In genomic region chr22:20533095-20533878, GRCh38 we compare ENCODE assay signal across 1 cellular context.
TF ChIP-seq lines count a peak whose summit lies in the region.

No MANE protein-coding gene starts in this region.

TF ChIP-seq in H1, 55 proteins besides CTCF, POLR2A, EP300 and RAD21:
- TF ChIP-seq EZH2 (IDR thresholded peaks at IDR 0.05; ENCODE audit: low read depth, low read length, severe bottlenecking) (no peak), NRF1 (IDR thresholded peaks at IDR 0.05; ENCODE audit: low read depth, low read length) (no peak), PHF8 (conservative IDR thresholded peaks at IDR 0.05; ENCODE audit: low read depth, low read length) (no peak), GTF2F1 (IDR thresholded peaks at IDR 0.05; ENCODE audit: borderline replicate concordance, low read depth, low read length) (no peak), BRCA1 (IDR thresholded peaks at IDR 0.05; ENCODE audit: low read depth, low read length) (no peak), NANOG (IDR thresholded peaks at IDR 0.05; ENCODE audit: insufficient read depth, low read depth, low read length, poor library complexity, severe bottlenecking) (no peak), POLR2AphosphoS5 (IDR thresholded peaks at IDR 0.05; ENCODE audit: low read depth, low read length) (no peak), YY1 (IDR thresholded peaks at IDR 0.05; ENCODE audit: low read depth, low read length) (no peak), HDAC6 (IDR thresholded peaks at IDR 0.05; ENCODE audit: low read depth, low read length) (no peak), TCF12 (IDR thresholded peaks at IDR 0.05; ENCODE audit: low read depth, low read length) (no peak), RFX5 (IDR thresholded peaks at IDR 0.05; ENCODE audit: borderline replicate concordance, low read depth, low read length) (no peak), EGR1 (IDR thresholded peaks at IDR 0.05; ENCODE audit: borderline replicate concordance, low read depth, low read length) (no peak), SRF (IDR thresholded peaks at IDR 0.05; ENCODE audit: low read depth, low read length) (no peak), GABPA (IDR thresholded peaks at IDR 0.05; ENCODE audit: borderline replicate concordance, insufficient read depth, low read length) (no peak)
